ENCODE assay signal across 6 cellular contexts in genomic region chr2:96557421-96557820, GRCh38. TPM values are rescaled to one million over a fixed set of nuclear protein-coding genes. Genes with fewer than 3 reads are reported as not detected.
"Had no signal": no experiment of that assay in that cellular context is flagged by ENCODE, and none has a peak within 500 bp of the region (broad histone marks: within the 10 kb centered on the region; RNA-seq: fewer than 3 reads in every experiment).

No MANE protein-coding gene starts in this region.

RNA-seq across cellular contexts. Expression of gene NEURL3, which starts 52.3 kb away (rescaled TPM):
- total RNA-seq: gastroesophageal sphincter, pulmonary artery endothelial cell, right atrium auricular region, thoracic aorta, uterus had no signal
- polyA plus RNA-seq: naive thymus-derived CD4-positive, alpha-beta T cell had no signal
